Comparison of ENCODE assay signal across 20 cellular contexts in the genomic region with DNA sequence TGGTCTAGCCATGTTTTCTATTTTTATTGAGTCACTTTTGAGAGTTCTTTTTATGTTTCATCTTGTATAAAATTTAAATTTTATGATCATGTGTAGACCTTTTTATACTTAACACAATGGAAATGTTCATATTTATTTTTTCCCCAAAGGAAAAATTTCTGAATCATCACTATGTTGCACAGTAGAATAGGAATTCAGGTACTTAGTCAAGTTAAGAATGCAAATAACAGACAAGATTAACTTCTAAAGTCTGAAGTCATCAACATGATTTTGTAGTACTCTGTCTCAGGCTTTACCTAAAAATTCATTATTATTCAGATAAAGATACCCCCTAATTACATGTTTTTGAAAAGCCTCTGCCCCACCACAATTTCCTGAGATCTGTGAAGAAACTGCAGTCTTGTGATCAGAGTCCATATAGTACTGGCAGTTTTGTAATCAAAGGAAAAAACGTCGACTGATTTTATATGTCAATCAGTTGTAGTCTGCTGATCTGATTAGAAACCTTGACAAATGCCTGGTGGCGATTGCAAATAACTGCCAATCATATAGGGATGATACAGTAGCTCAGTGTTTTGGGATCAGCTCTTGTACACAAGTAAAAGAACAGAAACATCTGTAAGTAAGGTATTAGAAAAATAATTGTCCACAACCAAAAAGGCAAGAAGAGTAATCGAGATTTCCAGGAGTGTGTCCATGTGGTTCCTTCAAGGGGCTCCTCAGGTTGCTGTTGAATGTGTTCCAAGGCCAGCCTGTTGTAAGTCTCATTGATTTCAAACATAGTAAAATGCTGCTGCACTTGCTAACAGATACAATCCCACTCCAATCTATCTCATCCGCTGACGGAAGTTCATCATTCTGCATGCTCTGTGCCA.
A peak's percentile ranks its signal among the peaks of the same experiment; 100 is the strongest.
DNase-seq lines count a peak whose midpoint lies in the region; TF ChIP-seq lines count a peak whose summit lies in the region.
"Had no signal": no experiment of that assay in that cellular context is flagged by ENCODE, and none has a peak within 500 bp of the region (broad histone marks: within the 10 kb centered on the region; RNA-seq: fewer than 3 reads in every experiment).

No MANE protein-coding gene starts in this region.

- H3K9me3 ChIP-seq in H9 (ENCODE audit: control insufficient read depth, low read depth, low read length) (no peaks in the 10 kb centered on the region), liver (ENCODE audit: control insufficient read depth in 4 of 4, low read length in 3 of 4) (no peaks in the 10 kb centered on the region)
- H3K9me3 ChIP-seq: BLaER1 treated with 17β-estradiol and CSF1 and Interleukin-3, amounts not matched to agents 10 nM and 100 nM; HAP-1; SJSA1 had no signal

- no peak for TF ChIP-seq CTCF in H9 (conservative IDR thresholded peaks at IDR 0.05)
- TF ChIP-seq CTCF in VCaP (conservative IDR thresholded peaks at IDR 0.05), result no peak
- TF ChIP-seq CTCF in liver (IDR thresholded peaks at IDR 0.05; ENCODE audit: low read depth, low read length, missing input control), result no peak
- no peak for TF ChIP-seq CTCF in osteocyte (IDR thresholded peaks at IDR 0.05)

- no peak overlapping the region for H2AK5ac ChIP-seq in H9 (ENCODE audit: insufficient read length, low read length)

- H3K4me1 ChIP-seq in H9 (ENCODE audit: insufficient read depth, low read length) (peaks cover 3% of the 10 kb centered on the region; the same call in 1 of the 2 replicates), liver (ENCODE audit: control insufficient read depth in 4 of 4, insufficient read depth in 4 of 4, low read length in 3 of 4) (peaks cover 6 to 36% (median 20%) of the 10 kb centered on the region in 4 donors)
- H3K4me1 ChIP-seq: SJSA1 had no signal

- H3T11ph ChIP-seq in H9 (ENCODE audit: low read length), result no peak overlapping the region

- no peak overlapping the region for H4K91ac ChIP-seq in H9 (ENCODE audit: insufficient read length, low read depth, low read length)

- peaks cover 17 to 19% of the 10 kb centered on the region in 2 experiments for H3K4me1 Mint-ChIP-seq in H9
- H3K4me1 Mint-ChIP-seq in osteocyte (ENCODE audit: unreplicated experiment), result no peaks in the 10 kb centered on the region

- no peak overlapping the region for H2BK120ac ChIP-seq in H9 (ENCODE audit: low read depth, low read length, poor library complexity, severe bottlenecking)

- H3K9me3 Mint-ChIP-seq in H9 (no peaks in the 10 kb centered on the region), osteocyte (ENCODE audit: unreplicated experiment) (no peaks in the 10 kb centered on the region)
- H3K9me3 Mint-ChIP-seq: CD8-positive, alpha-beta T cell had no signal

- no peak overlapping the region for H3K4ac ChIP-seq in H9 (ENCODE audit: low read depth, low read length)

- no peak overlapping the region for H2BK5ac ChIP-seq in H9 (ENCODE audit: insufficient read length, low read length)

- no peak overlapping the region for H2AFZ ChIP-seq in H9 (ENCODE audit: low read length)

- no peak overlapping the region for H3K56ac ChIP-seq in H9 (ENCODE audit: insufficient read length, low read depth, low read length)

- H3K36me3 Mint-ChIP-seq in H9 (ENCODE audit: insufficient read depth in 1 of 3, low read depth in 3 of 3), result no peaks in the 10 kb centered on the region
- no peaks in the 10 kb centered on the region for H3K36me3 Mint-ChIP-seq in osteocyte (ENCODE audit: unreplicated experiment)
- H3K36me3 Mint-ChIP-seq: CD8-positive, alpha-beta T cell had no signal

- H3K27me3 Mint-ChIP-seq in H9 (ENCODE audit: low read depth), result no peaks in the 10 kb centered on the region
- peaks cover 10% of the 10 kb centered on the region for H3K27me3 Mint-ChIP-seq in osteocyte (ENCODE audit: unreplicated experiment)

- no CpG with 5 or more reads among the region's 6 CpGs for WGBS in H9 (ENCODE audit: extremely low coverage, insufficient read length, low lambda C conversion rate)
- 64% methylated on average over 6 of the region's 6 CpGs for WGBS in liver

- H3K18ac ChIP-seq in H9 (ENCODE audit: insufficient read length, low read depth, low read length), result no peak overlapping the region

- no peaks in the 10 kb centered on the region for H3K23me2 ChIP-seq in H9 (ENCODE audit: insufficient read length, low read depth, low read length, poor library complexity, severe bottlenecking)

- no peak overlapping the region for H2BK20ac ChIP-seq in H9 (ENCODE audit: low read depth, low read length, poor library complexity, severe bottlenecking)

- peaks cover 2% of the 10 kb centered on the region for H4K20me1 ChIP-seq in H9 (ENCODE audit: control insufficient read depth, insufficient read depth, insufficient read length)
- H4K20me1 ChIP-seq: BLaER1 treated with 17β-estradiol and CSF1 and Interleukin-3, amounts not matched to agents 10 nM and 100 nM had no signal

- no peaks in the 10 kb centered on the region for H3K36me3 ChIP-seq in liver (ENCODE audit: control insufficient read depth in 4 of 4, insufficient read depth in 3 of 4, low read depth in 1 of 4, low read length in 3 of 4)
- H3K36me3 ChIP-seq: BLaER1 treated with 17β-estradiol and CSF1 and Interleukin-3, amounts not matched to agents 10 nM and 100 nM; HAP-1; SJSA1 had no signal

- no peak overlapping the region for H3K4me3 ChIP-seq in liver (ENCODE audit: low read depth in 1 of 3, low read length in 3 of 3)
- H3K4me3 ChIP-seq: BLaER1 treated with 17β-estradiol and CSF1 and Interleukin-3, amounts not matched to agents 10 nM and 100 nM; GM12878; HAP-1; SJSA1 had no signal

- H3K23ac ChIP-seq in H9 (ENCODE audit: insufficient read length, low read depth, low read length), result no peak overlapping the region

- DNase-seq in H9, result no peak
- DNase-seq in epithelial cell of prostate (ENCODE audit: low read depth, low spot score), result no peak
- DNase-seq in HT-29 (ENCODE audit: low spot score), result no peak
- DNase-seq in 8988T, result no peak
- no peak for DNase-seq in HuH-7.5 (ENCODE audit: low spot score)
- DNase-seq in osteocyte (ENCODE audit: extremely low spot score, unreplicated experiment), result no peak
- DNase-seq: CD8-positive, alpha-beta T cell; DMS53; EL; KBM-7; NCI-H187; NCI-H2107; NCI-H510A; NCI-H82 had no signal

- peak overlapping the region; percentile 17 to 79 (median 48); a peak in 5 of 7 replicates for H3K27ac Mint-ChIP-seq in H9
- no peak overlapping the region for H3K27ac Mint-ChIP-seq in osteocyte (ENCODE audit: unreplicated experiment)
- H3K27ac Mint-ChIP-seq: CD8-positive, alpha-beta T cell had no signal

- H3K79me1 ChIP-seq in H9 (ENCODE audit: insufficient read depth, low read depth, low read length, poor library complexity, severe bottlenecking), result no peaks in the 10 kb centered on the region

- H3K9ac ChIP-seq in H9 (ENCODE audit: extremely low read depth, insufficient read length, low read length) (no peak overlapping the region), liver (ENCODE audit: low read depth in 1 of 2, low read length in 2 of 2) (no peak overlapping the region)
- H3K9ac ChIP-seq: BLaER1 treated with 17β-estradiol and CSF1 and Interleukin-3, amounts not matched to agents 10 nM and 100 nM had no signal

- no peak overlapping the region for H4K5ac ChIP-seq in H9 (ENCODE audit: insufficient read length, low read depth, low read length)

- no peak overlapping the region for H2BK12ac ChIP-seq in H9 (ENCODE audit: insufficient read length, low read depth, low read length)

- no peak overlapping the region for H4K8ac ChIP-seq in H9 (replicated peaks; ENCODE audit: insufficient read length, low read depth, low read length)

- no peak overlapping the region for H3K27ac ChIP-seq in H9 (ENCODE audit: insufficient read length, low read depth, low read length)
- H3K27ac ChIP-seq in VCaP, result peak overlapping the region; percentile 16; the same call in 1 of the 2 replicates
- peak overlapping the region; percentile 3 for H3K27ac ChIP-seq in epithelial cell of prostate
- no peak overlapping the region for H3K27ac ChIP-seq in liver (ENCODE audit: low read depth in 1 of 2, low read length in 2 of 2)
- H3K27ac ChIP-seq: BLaER1 treated with 17β-estradiol and CSF1 and Interleukin-3, amounts not matched to agents 10 nM and 100 nM; SJSA1 had no signal

- no peak overlapping the region for H2BK15ac ChIP-seq in H9 (ENCODE audit: low read depth, low read length)

- no peak overlapping the region for H3K14ac ChIP-seq in H9 (ENCODE audit: insufficient read depth, low read length)

- H3K79me2 ChIP-seq in H9 (ENCODE audit: insufficient read depth, low read length), result no peaks in the 10 kb centered on the region

- no peak for TF ChIP-seq RAD21 in liver (IDR thresholded peaks at IDR 0.05)

- H3K4me3 Mint-ChIP-seq in H9 (no peak overlapping the region), osteocyte (ENCODE audit: unreplicated experiment) (no peak overlapping the region)
- H3K4me3 Mint-ChIP-seq: CD8-positive, alpha-beta T cell had no signal

- no peak overlapping the region for H3K4me2 ChIP-seq in H9 (ENCODE audit: insufficient read depth, insufficient read length, low read length)
- H3K4me2 ChIP-seq: BLaER1 treated with 17β-estradiol and CSF1 and Interleukin-3, amounts not matched to agents 10 nM and 100 nM had no signal

- H3K27me3 ChIP-seq in H9 (ENCODE audit: insufficient read depth, low read length), result no peaks in the 10 kb centered on the region
- no peaks in the 10 kb centered on the region for H3K27me3 ChIP-seq in liver (ENCODE audit: control insufficient read depth in 4 of 4, insufficient read depth in 4 of 4, low read length in 3 of 4)
- H3K27me3 ChIP-seq: BLaER1 treated with 17β-estradiol and CSF1 and Interleukin-3, amounts not matched to agents 10 nM and 100 nM; SJSA1 had no signal

TF ChIP-seq in liver, 16 proteins besides CTCF, POLR2A, EP300 and RAD21:
- TF ChIP-seq HNF4A (conservative IDR thresholded peaks at IDR 0.05) (peak; percentile 55 to 63), RXRA (IDR thresholded peaks at IDR 0.05) (no peak)

Comparison
In these comparisons a context has a peak if more than half of its experiments do, and no peak if none do; other contexts are left out.
1. H3K27ac ChIP-seq: peak in VCaP (single experiment) and epithelial cell of prostate (single experiment); none in H9 (single experiment) and liver (0 of 2).